ENCODE assay signal across 1 cellular context in genomic region chr1:21027805-21028204, GRCh38.
TF ChIP-seq lines count a peak whose summit lies in the region.

No MANE protein-coding gene starts in this region.

TF ChIP-seq in K562, 482 proteins besides CTCF, POLR2A, EP300 and RAD21 (continued from another document and continues in another):
- no peak for TF ChIP-seq CBFB (CRISPR knock-in tag; IDR thresholded peaks at IDR 0.05)
- no peak for TF ChIP-seq TARDBP (IDR thresholded peaks at IDR 0.05)
- TF ChIP-seq ZNF175 (CRISPR knock-in tag; IDR thresholded peaks at IDR 0.05; ENCODE audit: low read depth), result no peak
- no peak for TF ChIP-seq SNAPC5 (CRISPR knock-in tag; IDR thresholded peaks at IDR 0.05)
- no peak for TF ChIP-seq PPARD (CRISPR knock-in tag; IDR thresholded peaks at IDR 0.05)
- TF ChIP-seq CEBPZ (IDR thresholded peaks at IDR 0.05; ENCODE audit: borderline replicate concordance, low read depth, low read length), result no peak
- TF ChIP-seq ZBTB43 (CRISPR knock-in tag; IDR thresholded peaks at IDR 0.05), result no peak
- no peak for TF ChIP-seq STAG1 (CRISPR knock-in tag; IDR thresholded peaks at IDR 0.05; ENCODE audit: borderline replicate concordance)
- TF ChIP-seq HNRNPUL1 (IDR thresholded peaks at IDR 0.05; ENCODE audit: low read length), result no peak
- TF ChIP-seq MAZ (CRISPR knock-in tag; conservative IDR thresholded peaks at IDR 0.05 in 1 of 2, IDR thresholded peaks at IDR 0.05 in 1 of 2), result no peak
- no peak for TF ChIP-seq ELF4 (CRISPR knock-in tag; IDR thresholded peaks at IDR 0.05)
- no peak for TF ChIP-seq HOXB6 (CRISPR knock-in tag; IDR thresholded peaks at IDR 0.05; ENCODE audit: borderline replicate concordance)
- TF ChIP-seq E2F3 (CRISPR knock-in tag; IDR thresholded peaks at IDR 0.05), result no peak
- TF ChIP-seq CHCHD3 (CRISPR knock-in tag; IDR thresholded peaks at IDR 0.05), result no peak
- TF ChIP-seq E2F6 (IDR thresholded peaks at IDR 0.05; ENCODE audit: borderline replicate concordance in 1 of 2, extremely low read depth in 1 of 2, insufficient read depth in 1 of 2, insufficient read length in 1 of 2, low read depth in 1 of 2, low read length in 1 of 2, poor library complexity in 1 of 2, severe bottlenecking in 1 of 2), result no peak
- TF ChIP-seq SRF (CRISPR knock-in tag; IDR thresholded peaks at IDR 0.05), result no peak
- TF ChIP-seq CGGBP1 (CRISPR knock-in tag; IDR thresholded peaks at IDR 0.05), result no peak
- TF ChIP-seq ZNF561 (CRISPR knock-in tag; conservative IDR thresholded peaks at IDR 0.05), result no peak
- TF ChIP-seq ATF3 (IDR thresholded peaks at IDR 0.05), result 0 out of 2 replicates have a peak, but pooled peaks have one; percentile 7
- no peak for TF ChIP-seq ATF3 (CRISPR knock-in tag; conservative IDR thresholded peaks at IDR 0.05)
- peak in 1 of 2 experiments; percentile 20; a peak in 1 of 4 replicates for TF ChIP-seq TRIM24 (IDR thresholded peaks at IDR 0.05)
- no peak for TF ChIP-seq CLOCK (CRISPR knock-in tag; IDR thresholded peaks at IDR 0.05; ENCODE audit: borderline replicate concordance)
- no peak for TF ChIP-seq POLR2H (tag; IDR thresholded peaks at IDR 0.05; ENCODE audit: low read depth)
- no peak for TF ChIP-seq HCFC1 (IDR thresholded peaks at IDR 0.05; ENCODE audit: low read depth, low read length)
- no peak for TF ChIP-seq CREBBP (IDR thresholded peaks at IDR 0.05; ENCODE audit: low read depth, low read length)
- no peak for TF ChIP-seq HBP1 (CRISPR knock-in tag; IDR thresholded peaks at IDR 0.05)
- no peak for TF ChIP-seq CAMTA2 (CRISPR knock-in tag; conservative IDR thresholded peaks at IDR 0.05)
- TF ChIP-seq MTA2 (IDR thresholded peaks at IDR 0.05; ENCODE audit: low read depth), result peak; percentile 67
- no peak; the same call in 1 of the 2 replicates for TF ChIP-seq SMARCC2 (IDR thresholded peaks at IDR 0.05; ENCODE audit: low read depth)
- TF ChIP-seq SMARCB1 (IDR thresholded peaks at IDR 0.05; ENCODE audit: insufficient read length, low read depth), result no peak
- TF ChIP-seq ZNF76 (CRISPR knock-in tag; IDR thresholded peaks at IDR 0.05; ENCODE audit: borderline replicate concordance), result no peak
- TF ChIP-seq GTF2E2 (tag; IDR thresholded peaks at IDR 0.05), result no peak
- no peak for TF ChIP-seq ZNF609 (CRISPR knock-in tag; IDR thresholded peaks at IDR 0.05; ENCODE audit: borderline replicate concordance)
- no peak for TF ChIP-seq NR2C2 (CRISPR knock-in tag; IDR thresholded peaks at IDR 0.05)
- peak; percentile 60; the same call in 1 of the 2 replicates for TF ChIP-seq NR2C2 (tag; IDR thresholded peaks at IDR 0.05)
- TF ChIP-seq SREBF2 (CRISPR knock-in tag; IDR thresholded peaks at IDR 0.05), result no peak
- no peak for TF ChIP-seq KLF13 (tag; IDR thresholded peaks at IDR 0.05; ENCODE audit: borderline replicate concordance, low read depth)
